In the genomic region with DNA sequence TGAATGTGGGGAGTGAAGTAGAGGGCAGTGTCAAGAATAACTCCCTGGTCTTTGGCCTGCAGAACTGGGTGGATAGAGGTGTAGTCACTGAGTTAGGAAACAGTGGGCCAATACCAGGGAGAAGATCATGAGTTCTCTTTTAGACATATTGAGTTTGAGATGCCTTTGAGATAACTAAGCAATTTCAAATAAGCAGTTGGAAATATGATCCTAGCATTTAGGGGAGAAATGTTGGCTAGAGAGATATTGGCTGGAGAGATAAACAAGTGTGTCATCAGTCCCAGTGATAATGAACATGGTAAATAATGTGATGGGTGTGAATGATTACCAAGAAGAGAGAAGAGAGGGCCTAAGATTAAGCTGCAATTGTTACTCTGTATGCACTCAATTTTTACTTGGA, we compare ENCODE assay signal across 1 cellular context.
TF ChIP-seq lines count a peak whose summit lies in the region.

No MANE protein-coding gene starts in this region.

TF ChIP-seq in K562, 482 proteins besides CTCF, POLR2A, EP300 and RAD21 (continued from another document):
- TF ChIP-seq ZNF318 (IDR thresholded peaks at IDR 0.05; ENCODE audit: borderline replicate concordance in 1 of 2, low read depth in 1 of 2) (no peak), PHF21A (IDR thresholded peaks at IDR 0.05; ENCODE audit: borderline replicate concordance, low read depth) (no peak), ARID1B (IDR thresholded peaks at IDR 0.05) (peak; percentile 78)
- TF ChIP-seq, protein P1, sequence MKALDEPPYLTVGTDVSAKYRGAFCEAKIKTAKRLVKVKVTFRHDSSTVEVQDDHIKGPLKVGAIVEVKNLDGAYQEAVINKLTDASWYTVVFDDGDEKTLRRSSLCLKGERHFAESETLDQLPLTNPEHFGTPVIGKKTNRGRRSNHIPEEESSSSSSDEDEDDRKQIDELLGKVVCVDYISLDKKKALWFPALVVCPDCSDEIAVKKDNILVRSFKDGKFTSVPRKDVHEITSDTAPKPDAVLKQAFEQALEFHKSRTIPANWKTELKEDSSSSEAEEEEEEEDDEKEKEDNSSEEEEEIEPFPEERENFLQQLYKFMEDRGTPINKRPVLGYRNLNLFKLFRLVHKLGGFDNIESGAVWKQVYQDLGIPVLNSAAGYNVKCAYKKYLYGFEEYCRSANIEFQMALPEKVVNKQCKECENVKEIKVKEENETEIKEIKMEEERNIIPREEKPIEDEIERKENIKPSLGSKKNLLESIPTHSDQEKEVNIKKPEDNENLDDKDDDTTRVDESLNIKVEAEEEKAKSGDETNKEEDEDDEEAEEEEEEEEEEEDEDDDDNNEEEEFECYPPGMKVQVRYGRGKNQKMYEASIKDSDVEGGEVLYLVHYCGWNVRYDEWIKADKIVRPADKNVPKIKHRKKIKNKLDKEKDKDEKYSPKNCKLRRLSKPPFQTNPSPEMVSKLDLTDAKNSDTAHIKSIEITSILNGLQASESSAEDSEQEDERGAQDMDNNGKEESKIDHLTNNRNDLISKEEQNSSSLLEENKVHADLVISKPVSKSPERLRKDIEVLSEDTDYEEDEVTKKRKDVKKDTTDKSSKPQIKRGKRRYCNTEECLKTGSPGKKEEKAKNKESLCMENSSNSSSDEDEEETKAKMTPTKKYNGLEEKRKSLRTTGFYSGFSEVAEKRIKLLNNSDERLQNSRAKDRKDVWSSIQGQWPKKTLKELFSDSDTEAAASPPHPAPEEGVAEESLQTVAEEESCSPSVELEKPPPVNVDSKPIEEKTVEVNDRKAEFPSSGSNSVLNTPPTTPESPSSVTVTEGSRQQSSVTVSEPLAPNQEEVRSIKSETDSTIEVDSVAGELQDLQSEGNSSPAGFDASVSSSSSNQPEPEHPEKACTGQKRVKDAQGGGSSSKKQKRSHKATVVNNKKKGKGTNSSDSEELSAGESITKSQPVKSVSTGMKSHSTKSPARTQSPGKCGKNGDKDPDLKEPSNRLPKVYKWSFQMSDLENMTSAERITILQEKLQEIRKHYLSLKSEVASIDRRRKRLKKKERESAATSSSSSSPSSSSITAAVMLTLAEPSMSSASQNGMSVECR (CRISPR knock-in tag; IDR thresholded peaks at IDR 0.05), result no peak
TF ChIP-seq in K562: peak in this region for 20.
